Comparison of ENCODE assay signal across 1 cellular context in the genomic region with DNA sequence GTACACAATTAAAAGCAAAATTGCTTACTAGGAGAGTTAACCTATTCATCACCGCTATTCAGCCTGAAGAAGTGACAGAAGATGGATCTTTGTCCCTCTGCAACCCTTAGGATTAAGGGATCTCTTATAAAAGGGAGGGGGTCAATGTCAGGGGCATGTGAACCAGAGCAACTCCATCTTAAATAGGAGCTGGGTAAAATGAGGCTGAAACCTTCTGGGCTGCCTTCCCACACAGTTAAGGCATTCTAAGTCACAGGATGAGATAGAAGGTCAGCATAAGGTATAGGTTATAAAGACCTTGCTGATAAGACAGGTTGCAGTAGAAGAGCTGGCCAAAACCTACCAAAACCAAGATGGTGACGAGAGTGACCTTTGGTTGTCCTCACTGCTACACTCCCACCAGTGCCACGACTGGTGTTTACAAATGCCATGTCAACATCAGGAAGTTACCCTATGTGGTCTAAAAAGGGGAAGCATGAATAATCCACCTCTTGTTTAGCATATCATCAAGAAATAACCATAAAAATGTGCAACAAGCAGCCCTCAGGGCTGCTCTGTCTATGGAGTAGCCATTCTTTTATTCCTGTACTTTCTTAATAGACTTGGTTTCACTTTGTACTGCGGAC. TPM values are rescaled to one million over a fixed set of nuclear protein-coding genes. Genes with fewer than 3 reads are reported as not detected.
"Had no signal": no experiment of that assay in that cellular context is flagged by ENCODE, and none has a peak within 500 bp of the region (broad histone marks: within the 10 kb centered on the region; RNA-seq: fewer than 3 reads in every experiment).

No MANE protein-coding gene starts in this region.

RNA-seq across cellular contexts. Expression of a gene that starts 35.3 kb away (rescaled TPM):
- total RNA-seq: cardiac septum had no signal
